23 cellular contexts compared by ENCODE assay signal in genomic region chr3:186922224-186922623, GRCh38. TPM values are rescaled to one million over a fixed set of nuclear protein-coding genes. Genes with fewer than 3 reads are reported as not detected.
A peak's percentile ranks its signal among the peaks of the same experiment; 100 is the strongest.
DNase-seq lines count a peak whose midpoint lies in the region; ATAC-seq, FAIRE-seq and TF ChIP-seq lines count a peak whose summit lies in the region.
"Had no signal": no experiment of that assay in that cellular context is flagged by ENCODE, and none has a peak within 500 bp of the region (broad histone marks: within the 10 kb centered on the region; RNA-seq: fewer than 3 reads in every experiment).

No MANE protein-coding gene starts in this region.

- H3K4ac ChIP-seq in H1 (replicated peaks; ENCODE audit: insufficient read length, low read depth, low read length) (no peak overlapping the region), mesendoderm (ENCODE audit: low read depth, low read length) (no peak overlapping the region)

- H3K4me2 ChIP-seq in HepG2 (ENCODE audit: low read depth, low read length) (peak overlapping the region; percentile 52), H1 (ENCODE audit: insufficient read depth in 1 of 2, low read depth in 2 of 2, low read length in 2 of 2) (no peak overlapping the region), mesendoderm (ENCODE audit: low read length) (no peak overlapping the region), smooth muscle cell (peak overlapping the region; percentile 17)
- H3K4me2 ChIP-seq: A549 had no signal

- H2BK120ac ChIP-seq in H1 (replicated peaks; ENCODE audit: low read depth, low read length) (no peak overlapping the region), mesendoderm (ENCODE audit: low read depth, low read length) (no peak overlapping the region)

- H2BK5ac ChIP-seq in H1 (ENCODE audit: low read depth, low read length) (peak overlapping the region; percentile 39; the same call in 1 of the 2 replicates), mesendoderm (ENCODE audit: low read length) (no peak overlapping the region)

- H4K5ac ChIP-seq in H1 (ENCODE audit: insufficient read length, low read depth, low read length) (no peak overlapping the region), mesendoderm (ENCODE audit: low read length) (no peak overlapping the region)

- no TSS peak for BruUV-seq in HepG2 (replicated peaks; lab: Mats Ljungman, UMichigan)

- H3K18ac ChIP-seq in H1 (ENCODE audit: extremely low read depth, low read length): no peak overlapping the region
- no peak overlapping the region for H3K18ac ChIP-seq in mesendoderm (ENCODE audit: low read length)

- TF ChIP-seq EP300 in HepG2 (IDR thresholded peaks at IDR 0.05; ENCODE audit: low read depth in 2 of 2, low read length in 2 of 2) (no peak), HepG2 (CRISPR knock-in tag; IDR thresholded peaks at IDR 0.05; ENCODE audit: borderline replicate concordance) (no peak), H1 (IDR thresholded peaks at IDR 0.05; ENCODE audit: borderline replicate concordance in 1 of 2, low read depth in 2 of 2, low read length in 2 of 2) (no peak)

- H3K4me3 ChIP-seq in HepG2 (replicated peaks in 1 of 3; ENCODE audit: insufficient read depth in 1 of 3, low read depth in 2 of 3, low read length in 3 of 3): peak overlapping the region in 1 of 3 experiments; percentile 20; a peak in 1 of 6 replicates
- H3K4me3 ChIP-seq in right lobe of liver: no peak overlapping the region
- H3K4me3 ChIP-seq in H1 (ENCODE audit: extremely low read depth in 1 of 4, insufficient read depth in 2 of 4, low read depth in 3 of 4, low read length in 4 of 4): no peak overlapping the region
- no peak overlapping the region for H3K4me3 ChIP-seq in mesendoderm (ENCODE audit: low read length)
- H3K4me3 ChIP-seq in smooth muscle cell: no peak overlapping the region
- no peak overlapping the region for H3K4me3 ChIP-seq in effector memory CD4-positive, alpha-beta T cell (ENCODE audit: insufficient read depth, low read depth, low read length, poor library complexity, severe bottlenecking)
- H3K4me3 ChIP-seq: A549 had no signal

- H3K9me3 ChIP-seq in HepG2 (ENCODE audit: low read length): no peaks in the 10 kb centered on the region
- no peaks in the 10 kb centered on the region for H3K9me3 ChIP-seq in right lobe of liver
- H3K9me3 ChIP-seq in H1 (ENCODE audit: insufficient read depth in 2 of 2, low read depth in 1 of 2, low read length in 1 of 2): no peaks in the 10 kb centered on the region
- no peaks in the 10 kb centered on the region for H3K9me3 ChIP-seq in smooth muscle cell (replicated peaks; ENCODE audit: low read depth)
- H3K9me3 ChIP-seq in effector memory CD4-positive, alpha-beta T cell (ENCODE audit: control insufficient read depth, low read length): no peaks in the 10 kb centered on the region
- H3K9me3 ChIP-seq: A549, BE2C had no signal

- no peak overlapping the region for H2AFZ ChIP-seq in HepG2 (ENCODE audit: low read length)
- H2AFZ ChIP-seq in H1 (ENCODE audit: low read length): no peak overlapping the region
- H2AFZ ChIP-seq in smooth muscle cell (ENCODE audit: low read depth): no peak overlapping the region

- CTCF ChIA-PET in HepG2 (lab: Yijun Ruan, JAX; ENCODE audit: low intra/inter-chr PET ratio, low total read pairs): no interaction called here
- CTCF ChIA-PET in H1 (lab: Charles Lee; ENCODE audit: partially characterized antibody): interaction anchor here (1.2 to 2.9 kb wide), 4 partner anchors 8 to 307 kb away, joined by 3 to 14 read pairs (median 7); partner anchors contain the start of gene ST6GAL1

- H3K36me3 ChIP-seq in HepG2 (replicated peaks in 1 of 2; ENCODE audit: control insufficient read depth in 1 of 2, insufficient read depth in 2 of 2, low read length in 2 of 2) (no peaks in the 10 kb centered on the region), right lobe of liver (no peaks in the 10 kb centered on the region), H1 (ENCODE audit: control insufficient read depth in 2 of 4, insufficient read depth in 4 of 4, low read length in 3 of 4) (no peaks in the 10 kb centered on the region), mesendoderm (ENCODE audit: control insufficient read depth, insufficient read depth, low read length) (no peaks in the 10 kb centered on the region), smooth muscle cell (ENCODE audit: low read depth) (no peaks in the 10 kb centered on the region)
- H3K36me3 ChIP-seq in effector memory CD4-positive, alpha-beta T cell (ENCODE audit: control insufficient read depth, insufficient read depth, low read length): no peaks in the 10 kb centered on the region
- H3K36me3 ChIP-seq: BE2C had no signal

- no peak overlapping the region for H2BK12ac ChIP-seq in H1 (ENCODE audit: low read depth, low read length)

- H4K20me1 ChIP-seq in HepG2 (ENCODE audit: insufficient read depth, low read length): no peaks in the 10 kb centered on the region
- no peaks in the 10 kb centered on the region for H4K20me1 ChIP-seq in H1 (replicated peaks in 1 of 2; ENCODE audit: control insufficient read depth in 1 of 2, insufficient read depth in 2 of 2, low read length in 2 of 2)
- H4K20me1 ChIP-seq in smooth muscle cell (ENCODE audit: low read depth): no peaks in the 10 kb centered on the region

- in situ Hi-C loops in HepG2 (cut with HindIII; ENCODE audit: extremely low pct_ligation_motif_present, low pct_unique_long_range_greater_than_20kb): no loop called here

- TF ChIP-seq POLR2A in HepG2 (IDR thresholded peaks at IDR 0.05; ENCODE audit: insufficient read depth in 1 of 2, low read depth in 2 of 2, low read length in 2 of 2) (no peak), right lobe of liver (IDR thresholded peaks at IDR 0.05) (no peak), H1 (IDR thresholded peaks at IDR 0.05; ENCODE audit: control extremely low read depth in 1 of 2, low read depth in 2 of 2, low read length in 2 of 2) (no peak)

- no peaks in the 10 kb centered on the region for H3F3A ChIP-seq in smooth muscle cell (ENCODE audit: low read depth)

- intact Hi-C loops in HepG2 (cut with micrococcal nuclease; ENCODE audit: unreplicated experiment): no loop called here
- intact Hi-C loops in right lobe of liver (cut with DNase I): loop anchor here in 1 of 2 donors (10.0 kb wide), 1 partner anchor 67 kb away; no protein-coding TSS in a partner anchor
- intact Hi-C loops in head of caudate nucleus (cut with DNase I): no loop called here

- FAIRE-seq in HepG2 (lab: Jason Lieb, UNC) (no peak), H1 (lab: Jason Lieb, UNC) (no peak)
- FAIRE-seq: A549, D721Med, GM12892, GM19239, HTR-8/SVneo had no signal

- H3K79me1 ChIP-seq in H1 (ENCODE audit: low read depth, low read length) (no peaks in the 10 kb centered on the region), mesendoderm (ENCODE audit: low read length) (no peaks in the 10 kb centered on the region)

- H3K14ac ChIP-seq in H1 (ENCODE audit: insufficient read length): no peak overlapping the region

- H2BK20ac ChIP-seq in H1 (ENCODE audit: low read length): no peak overlapping the region

- 50% methylated on average over 2 of the region's 9 CpGs for WGBS in HepG2 (ENCODE audit: low lambda C conversion rate)
- WGBS in right lobe of liver (ENCODE audit: insufficient coverage, low coverage, low lambda C conversion rate, missing lambda C conversion rate): 80% methylated on average over 1 of the region's 9 CpGs
- 94% methylated on average over 7 of the region's 9 CpGs; no CpG with 5 or more reads in 1 of the 2 experiments for WGBS in H1 (ENCODE audit: extremely low coverage in 1 of 2, insufficient coverage in 1 of 2, insufficient read length in 1 of 2, insufficient replicate concordance in 2 of 2, low coverage in 1 of 2, low lambda C conversion rate in 2 of 2, missing lambda C conversion rate in 1 of 2), 2 experiments
- no CpG with 5 or more reads among the region's 9 CpGs for WGBS in mesendoderm (ENCODE audit: extremely low coverage, insufficient coverage, low lambda C conversion rate)
- 97% methylated on average over 9 of the region's 9 CpGs for WGBS in smooth muscle cell (ENCODE audit: low lambda C conversion rate)

- H2AK5ac ChIP-seq in H1 (ENCODE audit: low read depth, low read length) (no peak overlapping the region), mesendoderm (ENCODE audit: low read length) (peak overlapping the region; percentile 24)

- POLR2A ChIA-PET in HepG2 (lab: Yijun Ruan, JAX): interaction anchor here (0.8 to 1.3 kb wide), 4 partner anchors 10 to 119 kb away, joined by 3 read pairs; no protein-coding TSS in a partner anchor
- POLR2A ChIA-PET in H1 (lab: Charles Lee; ENCODE audit: partially characterized antibody): interaction anchor here (1.3 to 1.4 kb wide), 2 partner anchors 8 to 139 kb away, joined by 3 to 4 read pairs; partner anchors contain the start of genes EIF4A2 and ST6GAL1

- DNase-seq in HepG2 (ENCODE audit: low spot score): no peak
- DNase-seq in right lobe of liver: no peak
- peak in 1 of 2 experiments; percentile 31 for DNase-seq in H1 (ENCODE audit: low read depth in 1 of 2, low spot score in 2 of 2)
- no peak for DNase-seq in mesendoderm
- DNase-seq in smooth muscle cell (lab: John Stamatoyannopoulos, UW; ENCODE audit: unreplicated experiment): no peak
- DNase-seq in head of caudate nucleus: no peak
- no peak for DNase-seq in effector memory CD4-positive, alpha-beta T cell
- DNase-seq: CD8-positive, alpha-beta T cell; COR-L47; DMS153; DND-41; GDM1; GOT3; HCEC 1CT; HFFc6 had no signal

- H3K79me2 ChIP-seq in HepG2 (ENCODE audit: insufficient read depth, low read length) (no peaks in the 10 kb centered on the region), H1 (ENCODE audit: control insufficient read depth in 1 of 2, insufficient read depth in 2 of 2, low read length in 2 of 2) (no peaks in the 10 kb centered on the region), mesendoderm (ENCODE audit: control insufficient read depth, insufficient read depth, low read length) (no peaks in the 10 kb centered on the region), smooth muscle cell (ENCODE audit: low read depth) (no peaks in the 10 kb centered on the region)

- H4K91ac ChIP-seq in H1 (replicated peaks; ENCODE audit: insufficient read length, low read length): no peak overlapping the region

- TF ChIP-seq RAD21 in HepG2 (CRISPR knock-in tag; IDR thresholded peaks at IDR 0.05) (no peak), H1 (IDR thresholded peaks at IDR 0.05 in 1 of 2, conservative IDR thresholded peaks at IDR 0.05 in 1 of 2; ENCODE audit: low read depth in 2 of 2, low read length in 2 of 2) (no peak)

- H3K23ac ChIP-seq in H1 (ENCODE audit: insufficient read length) (no peak overlapping the region), mesendoderm (ENCODE audit: low read length) (no peak overlapping the region)

- H4K8ac ChIP-seq in H1 (ENCODE audit: extremely low read depth, insufficient read depth, low read length) (no peak overlapping the region), mesendoderm (ENCODE audit: low read depth, low read length) (no peak overlapping the region)

- no peak overlapping the region for H3K27ac ChIP-seq in HepG2 (ENCODE audit: extremely low read length, insufficient read depth, low read length)
- H3K27ac ChIP-seq in right lobe of liver: no peak overlapping the region
- H3K27ac ChIP-seq in H1 (ENCODE audit: low read depth, low read length): no peak overlapping the region
- no peak overlapping the region for H3K27ac ChIP-seq in mesendoderm (ENCODE audit: low read depth, low read length)
- H3K27ac ChIP-seq in smooth muscle cell (ENCODE audit: low read depth): peak overlapping the region; percentile 60
- no peak overlapping the region for H3K27ac ChIP-seq in effector memory CD4-positive, alpha-beta T cell (ENCODE audit: insufficient read depth, low read length, poor library complexity, severe bottlenecking)
- H3K27ac ChIP-seq: A549, C4-2B had no signal

- H3K56ac ChIP-seq in H1 (replicated peaks; ENCODE audit: insufficient read length, low read depth, low read length): no peak overlapping the region
- H3K56ac ChIP-seq in mesendoderm (ENCODE audit: low read length): no peak overlapping the region

- TF ChIP-seq CTCF in HepG2 (CRISPR knock-in tag; IDR thresholded peaks at IDR 0.05) (no peak), right lobe of liver (IDR thresholded peaks at IDR 0.05) (no peak), H1 (IDR thresholded peaks at IDR 0.05; ENCODE audit: control extremely low read depth in 1 of 3, insufficient read depth in 1 of 3, low read depth in 1 of 3, low read length in 3 of 3) (no peak), smooth muscle cell (IDR thresholded peaks at IDR 0.05; ENCODE audit: borderline replicate concordance, insufficient read depth, poor library complexity, severe bottlenecking) (no peak)

- H3K27me3 ChIP-seq in HepG2 (ENCODE audit: control insufficient read depth in 1 of 2, insufficient read depth in 2 of 2, low read length in 2 of 2): no peaks in the 10 kb centered on the region; a peak in 2 of 5 replicates
- H3K27me3 ChIP-seq in right lobe of liver: no peaks in the 10 kb centered on the region
- H3K27me3 ChIP-seq in H1 (replicated peaks in 1 of 4; ENCODE audit: control insufficient read depth in 3 of 4, extremely low read depth in 1 of 4, insufficient read depth in 3 of 4, low read length in 3 of 4): no peaks in the 10 kb centered on the region
- H3K27me3 ChIP-seq in mesendoderm (ENCODE audit: insufficient read depth, low read length, poor library complexity): no peaks in the 10 kb centered on the region
- H3K27me3 ChIP-seq in smooth muscle cell (ENCODE audit: low read depth): no peaks in the 10 kb centered on the region
- no peaks in the 10 kb centered on the region for H3K27me3 ChIP-seq in effector memory CD4-positive, alpha-beta T cell (replicated peaks; ENCODE audit: control insufficient read depth, insufficient read depth, low read length, poor library complexity, severe bottlenecking)
- H3K27me3 ChIP-seq: BE2C had no signal

- no peak overlapping the region for H2BK15ac ChIP-seq in H1 (ENCODE audit: low read length)
- H2BK15ac ChIP-seq in mesendoderm (replicated peaks; ENCODE audit: low read depth): no peak overlapping the region

- H3K4me1 ChIP-seq in HepG2 (ENCODE audit: insufficient read depth, low read length) (peaks cover 26% of the 10 kb centered on the region), right lobe of liver (no peaks in the 10 kb centered on the region), H1 (replicated peaks in 1 of 4; ENCODE audit: control insufficient read depth in 3 of 4, insufficient read depth in 4 of 4, low read length in 3 of 4) (no peaks in the 10 kb centered on the region), mesendoderm (ENCODE audit: control insufficient read depth, low read depth, low read length) (no peaks in the 10 kb centered on the region), smooth muscle cell (ENCODE audit: low read depth) (no peaks in the 10 kb centered on the region)
- H3K4me1 ChIP-seq in effector memory CD4-positive, alpha-beta T cell (ENCODE audit: control insufficient read depth, insufficient read depth, low read length, poor library complexity, severe bottlenecking): no peaks in the 10 kb centered on the region
- H3K4me1 ChIP-seq: A549 had no signal

- ATAC-seq in HepG2 (peak; percentile 27; the same call in 2 of the 3 replicates), right lobe of liver (no peak), HG03432 (IDR thresholded peaks at IDR 0.05; ENCODE audit: unreplicated experiment) (no peak)
- ATAC-seq: A549; CD8-positive, alpha-beta T cell had no signal

- H3K9ac ChIP-seq in HepG2 (ENCODE audit: insufficient read depth, low read depth, low read length) (no peak overlapping the region), H1 (replicated peaks in 1 of 4; ENCODE audit: extremely low read depth in 1 of 4, low read depth in 3 of 4, low read length in 3 of 4) (no peak overlapping the region), mesendoderm (ENCODE audit: low read length) (no peak overlapping the region), smooth muscle cell (ENCODE audit: low read depth) (no peak overlapping the region)

- H3K23me2 ChIP-seq in H1 (ENCODE audit: low read depth, low read length): no peaks in the 10 kb centered on the region

RNA-seq across cellular contexts. Expression of gene ST6GAL1, which starts 8.1 kb away (rescaled TPM):
- total RNA-seq in HepG2 (2016; rRNA removed; fragmentation: Illumina TruSeq; extraction: Trizol) (62.1 and 79.9 TPM in 2 replicates), right lobe of liver (100 to 1,000 TPM; 389 to 574 (median 483) TPM), smooth muscle cell (5.8 and 8.9 TPM in 2 replicates)
- 8.1 and 8.2 TPM in 2 replicates for total RNA-seq in HepG2 (2016; cell fraction: cytosol; rRNA removed; fragmentation: Illumina TruSeq; extraction: Trizol; ENCODE audit: low read depth)
- total RNA-seq in HepG2 (2016; cell fraction: insoluble cytoplasmic fraction; rRNA removed; fragmentation: Illumina TruSeq; extraction: Trizol): 62.1 and 78.3 TPM in 2 replicates
- total RNA-seq in HepG2 (2016; cell fraction: membrane; rRNA removed; fragmentation: Illumina TruSeq; extraction: Trizol): 30.2 and 33.0 TPM in 2 replicates
- 91.6 and 101 TPM in 2 replicates for total RNA-seq in HepG2 (2016; cell fraction: nucleus; rRNA removed; fragmentation: Illumina TruSeq; extraction: Trizol)
- polyA plus RNA-seq in HepG2 (2011; rRNA removed) (163 and 164 TPM in 2 replicates), H1 (2011; rRNA removed) (41.8 and 62.8 TPM in 2 replicates), smooth muscle cell (1.5 and 3.5 TPM in 2 replicates)
- polyA plus RNA-seq in HepG2 (2011; cell fraction: cytosol; rRNA removed): 115 and 161 TPM in 2 replicates
- 50.3 and 65.6 TPM in 2 replicates for polyA plus RNA-seq in HepG2 (2011; cell fraction: nucleus; rRNA removed)
- polyA plus RNA-seq in HepG2 (2012): 189 and 200 TPM in 2 replicates
- 5.0 and 5.1 TPM in 2 replicates for polyA plus RNA-seq in HepG2 (2016; cell fraction: cytosol; fragmentation: Illumina TruSeq; extraction: Trizol; ENCODE audit: low read depth)
- 49.0 and 50.2 TPM in 2 replicates for polyA plus RNA-seq in HepG2 (2016; cell fraction: insoluble cytoplasmic fraction; fragmentation: Illumina TruSeq; extraction: Trizol; ENCODE audit: low read depth)
- polyA plus RNA-seq in HepG2 (2016; cell fraction: membrane; fragmentation: Illumina TruSeq; extraction: Trizol; ENCODE audit: low read depth): 18.2 and 19.6 TPM in 2 replicates
- 91.4 and 96.5 TPM in 2 replicates for polyA plus RNA-seq in HepG2 (2016; cell fraction: nucleus; fragmentation: Illumina TruSeq; extraction: Trizol; ENCODE audit: insufficient read depth, low read depth)
- polyA minus RNA-seq in HepG2 (2011; rRNA and poly(A)+ RNA removed; ENCODE audit: low replicate concordance): 3.2 and 268 TPM in 2 replicates
- polyA minus RNA-seq in HepG2 (2011; cell fraction: cytosol; rRNA and poly(A)+ RNA removed): 106 and 146 TPM in 2 replicates
- polyA minus RNA-seq in HepG2 (2011; cell fraction: nucleus; rRNA and poly(A)+ RNA removed): 119 and 177 TPM in 2 replicates
- 75.9 and 80.9 TPM in 2 replicates for total RNA-seq in H1 (2021; fragmentation: NEBNext Ultra II Directional; extraction: Animal tissue kit (Norgen Biotek cat#: 25700))
- 46.7 TPM for polyA plus RNA-seq in H1 (2011; cell fraction: cytosol; rRNA removed)
- polyA plus RNA-seq in H1 (2011; cell fraction: nucleus; rRNA removed): 45.9 TPM
- 52.3 to 63.2 TPM (median 56.4 TPM) in 4 replicates for polyA plus RNA-seq in H1 (2012, experiment 1 of 2)
- polyA plus RNA-seq in H1 (2012, experiment 2 of 2): 24.9 TPM
- polyA plus RNA-seq in H1 (2013, experiment 1 of 2): 76.2 TPM
- 85.7 TPM for polyA plus RNA-seq in H1 (2013, experiment 2 of 2)
- 159 and 242 TPM in 2 replicates for polyA minus RNA-seq in H1 (2011; rRNA and poly(A)+ RNA removed)
- 60.2 TPM for polyA minus RNA-seq in H1 (2011; cell fraction: cytosol; rRNA and poly(A)+ RNA removed)
- polyA minus RNA-seq in H1 (2011; cell fraction: nucleus; rRNA and poly(A)+ RNA removed): 99.7 TPM
- polyA plus RNA-seq in mesendoderm (2013, experiment 1 of 2): 47.2 TPM
- 46.4 TPM for polyA plus RNA-seq in mesendoderm (2013, experiment 2 of 2)

Comparison
In these comparisons a context has a peak if more than half of its experiments do, and no peak if none do; other contexts are left out.
1. H3K4me2 ChIP-seq: peak in HepG2 (single experiment) and smooth muscle cell (single experiment); none in H1 (0 of 2) and mesendoderm (single experiment).